Comparison of ENCODE assay signal across 2 cellular contexts in genomic region chr1:55317263-55317662, GRCh38.
TF ChIP-seq lines count a peak whose summit lies in the region.

No MANE protein-coding gene starts in this region.

TF ChIP-seq in IMR-90, 13 proteins besides CTCF, POLR2A, EP300 and RAD21 (continued from another document):
- TF ChIP-seq USF2 (IDR thresholded peaks at IDR 0.05; ENCODE audit: low read depth, low read length) (no peak), SMC3 (IDR thresholded peaks at IDR 0.05; ENCODE audit: low read depth, low read length) (no peak), CEBPB (IDR thresholded peaks at IDR 0.05; ENCODE audit: low read depth, low read length) (no peak), ELK1 (IDR thresholded peaks at IDR 0.05; ENCODE audit: borderline replicate concordance, low read depth, low read length) (no peak), RCOR1 (IDR thresholded peaks at IDR 0.05; ENCODE audit: insufficient replicate concordance, low read length) (no peak), MXI1 (IDR thresholded peaks at IDR 0.05; ENCODE audit: borderline replicate concordance, low read depth, low read length) (no peak)
TF ChIP-seq in IMR-90: peak in this region for 0.

TF ChIP-seq in WTC11, 78 proteins besides CTCF, POLR2A, EP300 and RAD21 (continued from another document):
- TF ChIP-seq ZNF281 (CRISPR knock-in tag; IDR thresholded peaks at IDR 0.05) (no peak), SP1 (CRISPR knock-in tag; conservative IDR thresholded peaks at IDR 0.05) (no peak), ELF4 (CRISPR knock-in tag; IDR thresholded peaks at IDR 0.05; ENCODE audit: low read depth) (no peak), ESRRA (CRISPR knock-in tag; IDR thresholded peaks at IDR 0.05; ENCODE audit: borderline replicate concordance) (no peak), GTF2I (CRISPR knock-in tag; conservative IDR thresholded peaks at IDR 0.05) (no peak), IRF1 (CRISPR knock-in tag; IDR thresholded peaks at IDR 0.05) (no peak), JAZF1 (CRISPR knock-in tag; IDR thresholded peaks at IDR 0.05) (no peak), TCF7 (CRISPR knock-in tag; IDR thresholded peaks at IDR 0.05; ENCODE audit: low read depth) (no peak), ATF6 (CRISPR knock-in tag; IDR thresholded peaks at IDR 0.05) (no peak), E2F5 (CRISPR knock-in tag; IDR thresholded peaks at IDR 0.05) (no peak), ZNF138 (CRISPR knock-in tag; conservative IDR thresholded peaks at IDR 0.05) (no peak), HMGA2 (CRISPR knock-in tag; IDR thresholded peaks at IDR 0.05) (no peak), ZBTB21 (CRISPR knock-in tag; IDR thresholded peaks at IDR 0.05; ENCODE audit: borderline replicate concordance) (no peak), IRF2 (CRISPR knock-in tag; IDR thresholded peaks at IDR 0.05; ENCODE audit: borderline replicate concordance, low read depth) (no peak), ZNF423 (CRISPR knock-in tag; IDR thresholded peaks at IDR 0.05) (no peak), GABPB1 (CRISPR knock-in tag; IDR thresholded peaks at IDR 0.05) (no peak), HMGXB4 (CRISPR knock-in tag; IDR thresholded peaks at IDR 0.05) (no peak), MAX (CRISPR knock-in tag; IDR thresholded peaks at IDR 0.05) (no peak), USF2 (CRISPR knock-in tag; IDR thresholded peaks at IDR 0.05) (no peak)
